In the genomic region with DNA sequence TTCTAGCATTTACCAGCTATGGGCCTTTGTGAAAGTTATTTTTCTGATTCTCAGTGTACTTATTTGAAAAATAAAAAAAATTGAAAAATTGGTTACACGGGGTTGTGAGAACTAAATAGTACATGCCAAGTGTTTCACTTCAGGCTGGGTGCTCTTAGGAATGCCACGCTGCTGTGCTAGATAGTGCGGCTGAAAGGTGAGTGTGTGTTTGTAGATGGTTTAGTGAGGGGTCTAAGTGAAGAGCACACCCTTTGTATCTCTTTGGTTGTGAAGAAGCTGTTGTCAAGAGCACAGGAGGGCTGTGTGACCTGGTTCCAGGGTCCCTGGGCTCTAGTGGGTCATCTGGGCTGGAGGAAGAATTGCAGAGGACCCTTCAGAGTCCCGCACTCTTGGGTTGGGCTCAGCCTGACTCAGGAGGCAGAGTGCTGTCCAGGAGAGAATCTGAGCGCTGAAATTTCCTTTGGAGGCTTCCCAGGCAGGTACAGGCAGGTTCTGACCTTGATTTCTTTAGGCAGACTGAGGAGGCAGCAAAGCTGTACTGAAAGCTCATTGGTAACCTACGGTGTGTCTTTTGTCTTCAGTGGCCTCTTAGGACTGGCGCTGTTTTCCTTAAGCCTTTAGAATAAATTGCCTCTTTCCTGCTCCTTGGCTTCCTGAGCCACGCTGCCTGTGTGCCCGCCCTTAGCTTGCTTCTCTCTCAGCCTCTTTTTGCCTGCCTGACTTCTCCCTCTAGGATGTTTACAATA, we compare ENCODE assay signal across 8 cellular contexts. TPM values are rescaled to one million over a fixed set of nuclear protein-coding genes. Genes with fewer than 3 reads are reported as not detected.
A peak's percentile ranks its signal among the peaks of the same experiment; 100 is the strongest.
DNase-seq lines count a peak whose midpoint lies in the region; ATAC-seq and TF ChIP-seq lines count a peak whose summit lies in the region.
"Had no signal": no experiment of that assay in that cellular context is flagged by ENCODE, and none has a peak within 500 bp of the region (broad histone marks: within the 10 kb centered on the region; RNA-seq: fewer than 3 reads in every experiment).

No MANE protein-coding gene starts in this region.

- H3K9me3 ChIP-seq in breast epithelium: no peaks in the 10 kb centered on the region
- H3K9me3 ChIP-seq in left lung: no peaks in the 10 kb centered on the region
- no peaks in the 10 kb centered on the region for H3K9me3 ChIP-seq in thoracic aorta

- H3K27ac ChIP-seq in breast epithelium (peak overlapping the region; percentile 14 to 56), left lung (peak overlapping the region; percentile 27 to 49), thoracic aorta (peak overlapping the region; percentile 61 to 74)

- ATAC-seq in left lung (peak; percentile 69), thoracic aorta (ENCODE audit: insufficient number of reproducible peaks, low FRiP score, low read depth) (no peak), GM18907 (IDR thresholded peaks at IDR 0.05; ENCODE audit: unreplicated experiment) (no peak)
- ATAC-seq: activated CD4-positive, CD25-positive, alpha-beta regulatory T cell treated with anti-CD3 and anti-CD28 coated beads, Interleukin-2, amount 50 U/mL, for 24 hours had no signal

- H3K4me1 ChIP-seq in breast epithelium (peaks cover 6 to 7% of the 10 kb centered on the region in 2 donors), left lung (peaks cover 24 to 76% of the 10 kb centered on the region in 2 donors), thoracic aorta (ENCODE audit: control insufficient read depth in 1 of 2, low read depth in 2 of 2) (peaks cover 50 to 82% of the 10 kb centered on the region in 2 donors)

- TF ChIP-seq CTCF in breast epithelium (IDR thresholded peaks at IDR 0.05) (no peak), left lung (IDR thresholded peaks at IDR 0.05) (no peak), thoracic aorta (IDR thresholded peaks at IDR 0.05) (no peak)

- no peak for TF ChIP-seq POLR2A in breast epithelium (IDR thresholded peaks at IDR 0.05)

- peak; percentile 32 for DNase-seq in NCI-H2227 (lab: John Stamatoyannopoulos, UW; ENCODE audit: unreplicated experiment)
- DNase-seq in breast epithelium (ENCODE audit: low spot score in 2 of 2): no peak
- DNase-seq in left lung: no peak
- DNase-seq in thoracic aorta (ENCODE audit: low spot score): no peak
- DNase-seq in stimulated activated CD4-positive, alpha-beta T cell treated with anti-CD3 and anti-CD28 coated beads, Interleukin-4, amount 100 ng/mL, for 1 hour: no peak
- no peak for DNase-seq in cerebellar nuclear complex (lab: John Stamatoyannopoulos, UW)

- H3K36me3 ChIP-seq in breast epithelium: no peaks in the 10 kb centered on the region
- H3K36me3 ChIP-seq in left lung: no peaks in the 10 kb centered on the region
- H3K36me3 ChIP-seq in thoracic aorta: no peaks in the 10 kb centered on the region

- intact Hi-C loops in breast epithelium (cut with DNase I; ENCODE audit: low total_unique reads): no loop called here
- intact Hi-C loops in left lung (cut with DNase I): no loop called here

- H3K4me3 ChIP-seq in breast epithelium: peak overlapping the region in 1 of 3 donors; percentile 29
- no peak overlapping the region for H3K4me3 ChIP-seq in left lung
- H3K4me3 ChIP-seq in thoracic aorta: peak overlapping the region; percentile 24

- H3K27me3 ChIP-seq in breast epithelium (no peaks in the 10 kb centered on the region), left lung (no peaks in the 10 kb centered on the region), thoracic aorta (replicated peaks; ENCODE audit: insufficient read depth) (no peaks in the 10 kb centered on the region)

RNA-seq across cellular contexts. Expression of gene MAP4K4, which starts 44.4 kb away (rescaled TPM):
- total RNA-seq in breast epithelium (10 to 100 TPM; 62.1 to 89.1 (median 74.7) TPM), left lung (10 to 100 TPM; 80.2 to 83.4 TPM), thoracic aorta (100 to 1,000 TPM in 1 of 2 donors, 10 to 100 TPM in 1; 60.1 to 147 TPM)
